In genomic region chr7:44278451-44279161, GRCh38 we compare ENCODE assay signal across 1 cellular context.
TF ChIP-seq lines count a peak whose summit lies in the region.

No MANE protein-coding gene starts in this region.

TF ChIP-seq in HepG2, 621 proteins besides CTCF, POLR2A, EP300 and RAD21:
- TF ChIP-seq THAP8 (CRISPR knock-in tag; IDR thresholded peaks at IDR 0.05; ENCODE audit: borderline replicate concordance) (no peak), ZNF891 (CRISPR knock-in tag; IDR thresholded peaks at IDR 0.05) (no peak), NFATC3 (CRISPR knock-in tag; IDR thresholded peaks at IDR 0.05) (no peak), ZNF816 (CRISPR knock-in tag; IDR thresholded peaks at IDR 0.05; ENCODE audit: borderline replicate concordance) (no peak), ZEB1 (IDR thresholded peaks at IDR 0.05; ENCODE audit: insufficient replicate concordance, low read depth) (no peak), ZMYM4 (CRISPR knock-in tag; IDR thresholded peaks at IDR 0.05) (no peak), MIXL1 (CRISPR knock-in tag; IDR thresholded peaks at IDR 0.05) (no peak), HIVEP1 (CRISPR knock-in tag; IDR thresholded peaks at IDR 0.05) (no peak), ZNF552 (CRISPR knock-in tag; IDR thresholded peaks at IDR 0.05; ENCODE audit: borderline replicate concordance) (no peak), DDIT3 (CRISPR knock-in tag; IDR thresholded peaks at IDR 0.05) (no peak)
TF ChIP-seq in HepG2: peak in this region for 0.
